In genomic region chr22:31248138-31248745, GRCh38 we compare ENCODE assay signal across 8 cellular contexts. TPM values are rescaled to one million over a fixed set of nuclear protein-coding genes. Genes with fewer than 3 reads are reported as not detected.
DNase-seq lines count a peak whose midpoint lies in the region; ATAC-seq and TF ChIP-seq lines count a peak whose summit lies in the region.

No MANE protein-coding gene starts in this region.

- ATAC-seq in activated B cell treated with CpG ODN at 0.5 μM for 24 hours (ENCODE audit: low read depth) (peak; percentile 72), GM18861 (IDR thresholded peaks at IDR 0.05; ENCODE audit: unreplicated experiment) (no peak)

- peaks cover 2% of the 10 kb centered on the region for H3K36me3 Mint-ChIP-seq in activated B cell treated with CpG ODN at 0.5 μM for 24 hours (ENCODE audit: low read depth)

- DNase-seq in AG04450 (ENCODE audit: low read depth, low spot score) (peak; percentile 80), activated B cell treated with CpG ODN at 0.5 μM for 24 hours (no peak), mammary epithelial cell (peak; percentile 92), iPS-NIHi11 (ENCODE audit: low spot score) (peak; percentile 87), NCI-H1105 treated with DMSO at 0.1 percent for 48 hours (lab: John Stamatoyannopoulos, UW) (no peak)

- no peaks in the 10 kb centered on the region for H3K27me3 ChIP-seq in AG04450 (ENCODE audit: control insufficient read depth, insufficient read depth, low read length)
- H3K27me3 ChIP-seq in HUES48 (ENCODE audit: control insufficient read depth, insufficient read depth, low read length), result no peaks in the 10 kb centered on the region
- no peaks in the 10 kb centered on the region for H3K27me3 ChIP-seq in mammary epithelial cell (ENCODE audit: insufficient read depth, low read length)
- H3K27me3 ChIP-seq in skeletal muscle satellite cell (ENCODE audit: control insufficient read depth, insufficient read depth, low read length), result no peaks in the 10 kb centered on the region

- H3K4me3 ChIP-seq in AG04450 (ENCODE audit: low read depth, low read length), result peak overlapping the region; percentile 74
- peak overlapping the region; percentile 47 for H3K4me3 ChIP-seq in HUES48 (ENCODE audit: low read depth, low read length)
- H3K4me3 ChIP-seq in mammary epithelial cell (replicated peaks in 1 of 3; ENCODE audit: insufficient read depth in 1 of 3, low read depth in 2 of 3, low read length in 3 of 3), result peak overlapping the region; percentile 70 to 94 (median 82)
- peak overlapping the region; percentile 79 for H3K4me3 ChIP-seq in skeletal muscle satellite cell (ENCODE audit: low read length)

- CTCF ChIA-PET in AG04450 (lab: Charles Lee), result interaction anchor here (1.1 to 6.1 kb wide), 6 partner anchors 16 to 141 kb away, joined by 3 to 46 read pairs (median 5); partner anchors contain the start of genes LIMK2, PIK3IP1 and SELENOM
- CTCF ChIA-PET in activated B cell treated with CpG ODN at 0.5 μM for 24 hours (lab: Charles Lee), result no interaction called here
- CTCF ChIA-PET in mammary epithelial cell (lab: Charles Lee; ENCODE audit: low non-redundant PET), result interaction anchor here (0.5 to 0.7 kb wide), 3 partner anchors 24 to 41 kb away, joined by 3 to 4 read pairs (median 3); partner anchors contain the start of gene LIMK2

- H3K4me3 Mint-ChIP-seq in activated B cell treated with CpG ODN at 0.5 μM for 24 hours, result no peak overlapping the region

- TF ChIP-seq CTCF in AG04450 (IDR thresholded peaks at IDR 0.05; ENCODE audit: low read depth, low read length), result no peak
- no peak for TF ChIP-seq CTCF in activated B cell treated with CpG ODN at 0.5 μM for 24 hours (IDR thresholded peaks at IDR 0.05)
- TF ChIP-seq CTCF in mammary epithelial cell (conservative IDR thresholded peaks at IDR 0.05 in 1 of 2, IDR thresholded peaks at IDR 0.05 in 1 of 2; ENCODE audit: extremely low read depth in 1 of 2, insufficient read depth in 1 of 2, low read depth in 1 of 2, low read length in 2 of 2), result no peak

- dilution Hi-C loops in mammary epithelial cell (cut with HindIII; ENCODE audit: low sequenced_read_pairs), result no loop called here

- no peaks in the 10 kb centered on the region for H4K20me1 ChIP-seq in mammary epithelial cell (ENCODE audit: insufficient read depth, low read length)

- peaks cover 85% of the 10 kb centered on the region for H3K79me2 ChIP-seq in mammary epithelial cell (ENCODE audit: insufficient read depth, low read length)

- H3K27me3 Mint-ChIP-seq in activated B cell treated with CpG ODN at 0.5 μM for 24 hours, result no peaks in the 10 kb centered on the region

- intact Hi-C loops in activated B cell treated with CpG ODN at 0.5 μM for 24 hours (cut with micrococcal nuclease) (no loop called here), mammary epithelial cell (cut with micrococcal nuclease) (loop anchor here (1.0 kb wide), 1 partner anchor 36 kb away; the partner anchor contains the start of gene LIMK2)

- H3K9ac ChIP-seq in HUES48 (ENCODE audit: low read depth, low read length), result no peak overlapping the region
- peak overlapping the region; percentile 86 for H3K9ac ChIP-seq in mammary epithelial cell (ENCODE audit: insufficient read depth, low read length)
- H3K9ac ChIP-seq in skeletal muscle satellite cell (ENCODE audit: low read depth, low read length), result peak overlapping the region; percentile 86

- H3K9me3 ChIP-seq in AG04450 (ENCODE audit: control insufficient read depth, insufficient read depth, low read length), result no peaks in the 10 kb centered on the region
- H3K9me3 ChIP-seq in HUES48 (ENCODE audit: control insufficient read depth, insufficient read depth, low read length), result no peaks in the 10 kb centered on the region
- no peaks in the 10 kb centered on the region for H3K9me3 ChIP-seq in mammary epithelial cell (replicated peaks; ENCODE audit: insufficient read depth, low read length)
- no peaks in the 10 kb centered on the region for H3K9me3 ChIP-seq in skeletal muscle satellite cell (replicated peaks; ENCODE audit: low read length)

- in situ Hi-C loops in mammary epithelial cell (cut with MboI; ENCODE audit: low sequenced_read_pairs in 2 of 2), result no loop called here

- H3K4me2 ChIP-seq in mammary epithelial cell (ENCODE audit: insufficient read depth, low read depth, low read length) (peak overlapping the region; percentile 85), skeletal muscle satellite cell (ENCODE audit: low read length) (peak overlapping the region; percentile 93)

- no peak overlapping the region for H2AFZ ChIP-seq in mammary epithelial cell (ENCODE audit: low read depth, low read length)

- H3K4me1 ChIP-seq in HUES48 (ENCODE audit: control insufficient read depth, insufficient read depth, low read length) (peaks cover 31% of the 10 kb centered on the region), mammary epithelial cell (ENCODE audit: insufficient read depth, low read length) (peaks cover 55% of the 10 kb centered on the region), skeletal muscle satellite cell (ENCODE audit: control insufficient read depth, insufficient read depth, low read length) (peaks cover 50% of the 10 kb centered on the region)

- H3K27ac ChIP-seq in AG04450 (ENCODE audit: low read depth, low read length), result peak overlapping the region; percentile 61
- H3K27ac ChIP-seq in HUES48 (ENCODE audit: low read depth, low read length), result peak overlapping the region; percentile 79
- peak overlapping the region; percentile 86 for H3K27ac ChIP-seq in mammary epithelial cell (ENCODE audit: insufficient read depth, low read depth, low read length)

- TSS peak; percentile 49 for BruUV-seq in mammary epithelial cell (replicated peaks; lab: Mats Ljungman, UMichigan)

- no peaks in the 10 kb centered on the region for H3K9me3 Mint-ChIP-seq in activated B cell treated with CpG ODN at 0.5 μM for 24 hours

- H3K36me3 ChIP-seq in HUES48 (ENCODE audit: control insufficient read depth, insufficient read depth, low read length), result no peaks in the 10 kb centered on the region
- H3K36me3 ChIP-seq in mammary epithelial cell (ENCODE audit: insufficient read depth, low read length), result peaks cover 8% of the 10 kb centered on the region
- no peaks in the 10 kb centered on the region for H3K36me3 ChIP-seq in skeletal muscle satellite cell (ENCODE audit: insufficient read depth, low read length)

- POLR2A ChIA-PET in AG04450 (lab: Yijun Ruan, JAX), result interaction anchor here (0.5 to 1.6 kb wide), 11 partner anchors 9 to 715 kb away, joined by 3 to 7 read pairs (median 4); partner anchors contain the start of genes PIK3IP1 and SELENOM
- POLR2A ChIA-PET in activated B cell treated with CpG ODN at 0.5 μM for 24 hours (lab: Charles Lee), result interaction anchor here (0.6 to 1.6 kb wide), 2 partner anchors 42 to 70 kb away, joined by 4 to 6 read pairs; no protein-coding TSS in a partner anchor

- WGBS in mammary epithelial cell (ENCODE audit: low coverage, missing lambda C conversion rate), result 2% methylated on average over 10 of the region's 17 CpGs

- peaks cover 6% of the 10 kb centered on the region for H3K4me1 Mint-ChIP-seq in activated B cell treated with CpG ODN at 0.5 μM for 24 hours

- H3K27ac Mint-ChIP-seq in activated B cell treated with CpG ODN at 0.5 μM for 24 hours, result no peak overlapping the region

RNA-seq across cellular contexts. Expression of gene LIMK2, which starts 36.1 kb away (rescaled TPM):
- 5.0 and 9.0 TPM in 2 replicates for polyA plus RNA-seq in AG04450 (2011; rRNA removed)
- polyA minus RNA-seq in AG04450 (2011; rRNA and poly(A)+ RNA removed), result 7.5 and 7.6 TPM in 2 replicates
- total RNA-seq in activated B cell treated with CpG ODN at 0.5 μM for 24 hours, result 15.3 and 17.7 TPM in 2 replicates
- total RNA-seq in mammary epithelial cell, result 100 to 1,000 TPM; 176 to 484 TPM
- 25.9 TPM for polyA plus RNA-seq in mammary epithelial cell
- polyA minus RNA-seq in mammary epithelial cell, result 123 TPM
- total RNA-seq in skeletal muscle satellite cell (2012; rRNA removed), result 8.9 and 16.8 TPM in 2 replicates

RNA-seq across cellular contexts. Expression of gene PIK3IP1, which starts 44.0 kb away (rescaled TPM):
- polyA plus RNA-seq in AG04450 (2011; rRNA removed), result 23.3 and 23.8 TPM in 2 replicates
- 15.6 and 22.2 TPM in 2 replicates for polyA minus RNA-seq in AG04450 (2011; rRNA and poly(A)+ RNA removed)
- total RNA-seq in activated B cell treated with CpG ODN at 0.5 μM for 24 hours, result 20.3 and 21.0 TPM in 2 replicates
- 10 to 100 TPM in 1 of 2 donors, 1 to 10 TPM in 1; 2.9 to 14.2 TPM for total RNA-seq in mammary epithelial cell
- 2.8 TPM for polyA plus RNA-seq in mammary epithelial cell
- 0.31 TPM for polyA minus RNA-seq in mammary epithelial cell
- total RNA-seq in skeletal muscle satellite cell (2012; rRNA removed), result 4.4 and 6.6 TPM in 2 replicates

Comparison
In these comparisons a context has a peak if more than half of its experiments do, and no peak if none do; other contexts are left out.
1. DNase-seq: peak in AG04450 (single experiment), mammary epithelial cell (single experiment) and iPS-NIHi11 (single experiment); none in activated B cell treated with CpG ODN at 0.5 μM for 24 hours (single experiment) and NCI-H1105 treated with DMSO at 0.1 percent for 48 hours (single experiment).
2. Peak in every context shown above with its lines, with median percentiles within 50 percentile points of each other: H3K27ac ChIP-seq and H3K4me3 ChIP-seq.